ENCODE assay signal across 9 cellular contexts in genomic region chr6:36769676-36770499, GRCh38.
DNase-seq lines count a peak whose midpoint lies in the region; ATAC-seq and TF ChIP-seq lines count a peak whose summit lies in the region.
"Had no signal": no experiment of that assay in that cellular context is flagged by ENCODE, and none has a peak within 500 bp of the region (broad histone marks: within the 10 kb centered on the region; RNA-seq: fewer than 3 reads in every experiment).

No MANE protein-coding gene starts in this region.

- peak overlapping the region; percentile 32 for H3K27ac ChIP-seq in CD4-positive, alpha-beta memory T cell (ENCODE audit: low read depth, low read length)
- peak overlapping the region in 1 of 2 donors; percentile 86 for H3K27ac ChIP-seq in left lung

- TF ChIP-seq CTCF in left lung (IDR thresholded peaks at IDR 0.05) (no peak), osteocyte (IDR thresholded peaks at IDR 0.05) (no peak)

- no peaks in the 10 kb centered on the region for H3K36me3 Mint-ChIP-seq in CD4-positive, alpha-beta memory T cell
- no peaks in the 10 kb centered on the region for H3K36me3 Mint-ChIP-seq in activated naive CD4-positive, alpha-beta T cell treated with anti-CD3 and anti-CD28 coated beads for 36 hours (ENCODE audit: low read depth)
- H3K36me3 Mint-ChIP-seq in osteocyte (ENCODE audit: unreplicated experiment), result no peaks in the 10 kb centered on the region

- POLR2A ChIA-PET in CD4-positive, alpha-beta memory T cell (lab: Charles Lee; ENCODE audit: partially characterized antibody), result interaction anchor here (0.7 to 1.6 kb wide), 7 partner anchors 11 to 248 kb away, joined by 3 to 7 read pairs (median 5); no protein-coding TSS in a partner anchor

- no peaks in the 10 kb centered on the region for H3K9me3 Mint-ChIP-seq in CD4-positive, alpha-beta memory T cell
- no peaks in the 10 kb centered on the region for H3K9me3 Mint-ChIP-seq in activated naive CD4-positive, alpha-beta T cell treated with anti-CD3 and anti-CD28 coated beads for 36 hours
- no peaks in the 10 kb centered on the region for H3K9me3 Mint-ChIP-seq in osteocyte (ENCODE audit: unreplicated experiment)

- DNase-seq in CD4-positive, alpha-beta memory T cell, result peak in 3 of 5 donors; percentile 20 to 35 (median 21)
- DNase-seq in MG63 (peak; percentile 67), left lung (peak in 1 of 2 donors; percentile 44), osteocyte (ENCODE audit: extremely low spot score, unreplicated experiment) (no peak), retina (no peak), RPMI8226 (no peak), OCI-M2 (lab: John Stamatoyannopoulos, UW; ENCODE audit: unreplicated experiment) (no peak)
- peak; percentile 71 for DNase-seq in activated naive CD4-positive, alpha-beta T cell treated with anti-CD3 and anti-CD28 coated beads for 36 hours

- H3K4me3 Mint-ChIP-seq in CD4-positive, alpha-beta memory T cell, result peak overlapping the region in 7 of 8 donors; percentile 54 to 78 (median 72)
- peak overlapping the region; percentile 55 for H3K4me3 Mint-ChIP-seq in activated naive CD4-positive, alpha-beta T cell treated with anti-CD3 and anti-CD28 coated beads for 36 hours
- no peak overlapping the region for H3K4me3 Mint-ChIP-seq in osteocyte (ENCODE audit: unreplicated experiment)

- H3K4me3 ChIP-seq in CD4-positive, alpha-beta memory T cell (ENCODE audit: low read length in 2 of 2), result no peak overlapping the region
- no peak overlapping the region for H3K4me3 ChIP-seq in MG63
- H3K4me3 ChIP-seq in left lung, result no peak overlapping the region

- intact Hi-C loops in CD4-positive, alpha-beta memory T cell (cut with micrococcal nuclease), result no loop called here
- intact Hi-C loops in activated naive CD4-positive, alpha-beta T cell treated with anti-CD3 and anti-CD28 coated beads for 36 hours (cut with micrococcal nuclease), result no loop called here
- intact Hi-C loops in left lung (cut with DNase I), result no loop called here

- H3K4me1 ChIP-seq in CD4-positive, alpha-beta memory T cell (ENCODE audit: insufficient read depth, low read length), result peaks cover 49% of the 10 kb centered on the region
- H3K4me1 ChIP-seq in left lung, result peaks cover 0 to 49% of the 10 kb centered on the region in 2 donors

- peaks cover 33 to 44% (median 39%) of the 10 kb centered on the region in 4 donors for H3K4me1 Mint-ChIP-seq in CD4-positive, alpha-beta memory T cell
- H3K4me1 Mint-ChIP-seq in activated naive CD4-positive, alpha-beta T cell treated with anti-CD3 and anti-CD28 coated beads for 36 hours (ENCODE audit: low read depth), result peaks cover 30% of the 10 kb centered on the region
- peaks cover 14% of the 10 kb centered on the region for H3K4me1 Mint-ChIP-seq in osteocyte (ENCODE audit: unreplicated experiment)

- H3K27me3 Mint-ChIP-seq in CD4-positive, alpha-beta memory T cell, result no peaks in the 10 kb centered on the region
- no peaks in the 10 kb centered on the region for H3K27me3 Mint-ChIP-seq in activated naive CD4-positive, alpha-beta T cell treated with anti-CD3 and anti-CD28 coated beads for 36 hours (ENCODE audit: low read depth)
- H3K27me3 Mint-ChIP-seq in osteocyte (ENCODE audit: unreplicated experiment), result peaks cover 6% of the 10 kb centered on the region

- H3K9me3 ChIP-seq in CD4-positive, alpha-beta memory T cell (ENCODE audit: control insufficient read depth in 1 of 2, low read length in 2 of 2), result no peaks in the 10 kb centered on the region
- H3K9me3 ChIP-seq in MG63, result no peaks in the 10 kb centered on the region
- H3K9me3 ChIP-seq in left lung, result no peaks in the 10 kb centered on the region

- CTCF ChIA-PET in CD4-positive, alpha-beta memory T cell (lab: Charles Lee; ENCODE audit: partially characterized antibody), result interaction anchor here (1.0 to 16.6 kb wide), 12 partner anchors 13 to 440 kb away, joined by 3 to 230 read pairs (median 5); partner anchors contain the start of gene C6orf89
- CTCF ChIA-PET in activated naive CD4-positive, alpha-beta T cell treated with anti-CD3 and anti-CD28 coated beads for 36 hours (lab: Charles Lee), result interaction anchor here (1.0 to 12.2 kb wide), 9 partner anchors 11 to 440 kb away, joined by 3 to 278 read pairs (median 5); partner anchors contain the start of gene PPIL1

- H3K27ac Mint-ChIP-seq in CD4-positive, alpha-beta memory T cell, result peak overlapping the region; percentile 82 to 94 (median 88)
- peak overlapping the region; percentile 79 for H3K27ac Mint-ChIP-seq in activated naive CD4-positive, alpha-beta T cell treated with anti-CD3 and anti-CD28 coated beads for 36 hours
- H3K27ac Mint-ChIP-seq in osteocyte (ENCODE audit: unreplicated experiment), result no peak overlapping the region

- ATAC-seq in left lung, result peak; percentile 14
- ATAC-seq: esophagus mucosa had no signal

- no peaks in the 10 kb centered on the region for H3K27me3 ChIP-seq in CD4-positive, alpha-beta memory T cell (ENCODE audit: insufficient read depth, low read length)
- H3K27me3 ChIP-seq in MG63 (no peaks in the 10 kb centered on the region), left lung (no peaks in the 10 kb centered on the region)

- H3K36me3 ChIP-seq in CD4-positive, alpha-beta memory T cell (ENCODE audit: insufficient read depth, low read length), result no peaks in the 10 kb centered on the region
- H3K36me3 ChIP-seq in MG63 (no peaks in the 10 kb centered on the region), left lung (no peaks in the 10 kb centered on the region)

Comparison
In these comparisons a context has a peak if more than half of its experiments do, and no peak if none do; other contexts are left out.
1. DNase-seq: peak in CD4-positive, alpha-beta memory T cell (3 of 5), MG63 (single experiment) and activated naive CD4-positive, alpha-beta T cell treated with anti-CD3 and anti-CD28 coated beads for 36 hours (single experiment); none in osteocyte (single experiment), retina (single experiment), RPMI8226 (single experiment) and OCI-M2 (single experiment).